8 cellular contexts compared by ENCODE assay signal in genomic region chr3:71583569-71584215, GRCh38. TPM values are rescaled to one million over a fixed set of nuclear protein-coding genes. Genes with fewer than 3 reads are reported as not detected.
A peak's percentile ranks its signal among the peaks of the same experiment; 100 is the strongest.
DNase-seq lines count a peak whose midpoint lies in the region; TF ChIP-seq lines count a peak whose summit lies in the region.

Gene FOXP1 (minus strand): TSS chr3:71583728. CDS start chr3:71198381, 385,347 bp downstream.

- H3K27me3 ChIP-seq in CD8-positive, alpha-beta memory T cell (ENCODE audit: insufficient read depth, low read length, poor library complexity, severe bottlenecking), result no peaks in the 10 kb centered on the region
- no peaks in the 10 kb centered on the region for H3K27me3 ChIP-seq in layer of hippocampus (ENCODE audit: control insufficient read depth, insufficient read depth, low read length)

- H3K27ac ChIP-seq in CD8-positive, alpha-beta memory T cell (ENCODE audit: low read depth, low read length), result peak within 1 kb of the TSS; percentile 78
- H3K27ac ChIP-seq in coronary artery, result peak within 1 kb of the TSS; percentile 99
- peak within 1 kb of the TSS; percentile 97 for H3K27ac ChIP-seq in layer of hippocampus (ENCODE audit: low read depth, low read length)

- H3K4me1 ChIP-seq in CD8-positive, alpha-beta memory T cell (ENCODE audit: insufficient read depth, low read length), result peaks cover 26% of the 10 kb centered on the region

- peak within 1 kb of the TSS; percentile 87 to 98 (median 94) for H3K27ac Mint-ChIP-seq in CD8-positive, alpha-beta memory T cell
- peak within 1 kb of the TSS; percentile 95 for H3K27ac Mint-ChIP-seq in activated CD4-positive, alpha-beta T cell treated with anti-CD3 and anti-CD28 coated beads, Interleukin-2, amount 10 ng/mL, durations not matched to agents 24 days and 14 days

- POLR2A ChIA-PET in CD8-positive, alpha-beta memory T cell (lab: Charles Lee), result interaction anchor here (1.0 kb wide), 1 partner anchor 10 kb away, joined by 3 read pairs; no protein-coding TSS in a partner anchor

- no peaks in the 10 kb centered on the region for H3K36me3 ChIP-seq in CD8-positive, alpha-beta memory T cell (ENCODE audit: insufficient read depth, low read length)

- no peak for TF ChIP-seq CTCF in coronary artery (IDR thresholded peaks at IDR 0.05)

- CTCF ChIA-PET in CD8-positive, alpha-beta memory T cell (lab: Charles Lee), result interaction anchor here (1.3 to 1.8 kb wide), 2 partner anchors 9 to 1034 kb away, joined by 4 to 5 read pairs; no protein-coding TSS in a partner anchor

- H3K36me3 Mint-ChIP-seq in CD8-positive, alpha-beta memory T cell, result peaks cover 0 to 12% (median 0%) of the 10 kb centered on the region in 3 donors
- H3K36me3 Mint-ChIP-seq in activated CD4-positive, alpha-beta T cell treated with anti-CD3 and anti-CD28 coated beads, Interleukin-2, amount 10 ng/mL, durations not matched to agents 24 days and 14 days (ENCODE audit: low read depth), result no peaks in the 10 kb centered on the region

- DNase-seq in CD8-positive, alpha-beta memory T cell, result peak; percentile 44 to 76 (median 62)
- peak; percentile 59 for DNase-seq in HCEC 1CT
- peak; percentile 63 for DNase-seq in NCI-H510A (lab: John Stamatoyannopoulos, UW)
- DNase-seq in activated CD4-positive, alpha-beta T cell treated with anti-CD3 and anti-CD28 coated beads, Interleukin-2, amount 10 ng/mL, durations not matched to agents 24 days and 14 days, result peak; percentile 87
- DNase-seq in coronary artery (ENCODE audit: low spot score), result peak; percentile 86
- peak; percentile 72 for DNase-seq in stimulated activated CD4-positive, alpha-beta T cell treated with anti-CD3 and anti-CD28 coated beads, Interleukin-15, amount 100 ng/mL, for 24 hours
- no peak for DNase-seq in HuH-7.5 (ENCODE audit: low spot score)

- no peaks in the 10 kb centered on the region for H3K9me3 Mint-ChIP-seq in CD8-positive, alpha-beta memory T cell
- H3K9me3 Mint-ChIP-seq in activated CD4-positive, alpha-beta T cell treated with anti-CD3 and anti-CD28 coated beads, Interleukin-2, amount 10 ng/mL, durations not matched to agents 24 days and 14 days, result no peaks in the 10 kb centered on the region

- intact Hi-C loops in activated CD4-positive, alpha-beta T cell treated with anti-CD3 and anti-CD28 coated beads, Interleukin-2, amount 10 ng/mL, durations not matched to agents 24 days and 14 days (cut with micrococcal nuclease), result loop anchor here (1.0 to 5.0 kb wide), 13 partner anchors 41 to 727 kb away; no protein-coding TSS in a partner anchor

- H3K4me3 Mint-ChIP-seq in CD8-positive, alpha-beta memory T cell, result peak within 1 kb of the TSS; percentile 81 to 98 (median 95)
- H3K4me3 Mint-ChIP-seq in activated CD4-positive, alpha-beta T cell treated with anti-CD3 and anti-CD28 coated beads, Interleukin-2, amount 10 ng/mL, durations not matched to agents 24 days and 14 days, result peak within 1 kb of the TSS; percentile 89

- H3K27me3 Mint-ChIP-seq in CD8-positive, alpha-beta memory T cell, result peaks cover 0 to 7% of the 10 kb centered on the region in 2 donors
- H3K27me3 Mint-ChIP-seq in activated CD4-positive, alpha-beta T cell treated with anti-CD3 and anti-CD28 coated beads, Interleukin-2, amount 10 ng/mL, durations not matched to agents 24 days and 14 days, result peaks cover 17% of the 10 kb centered on the region

- peaks cover 22 to 34% (median 33%) of the 10 kb centered on the region in 3 donors for H3K4me1 Mint-ChIP-seq in CD8-positive, alpha-beta memory T cell
- H3K4me1 Mint-ChIP-seq in activated CD4-positive, alpha-beta T cell treated with anti-CD3 and anti-CD28 coated beads, Interleukin-2, amount 10 ng/mL, durations not matched to agents 24 days and 14 days, result peaks cover 38% of the 10 kb centered on the region

- no peaks in the 10 kb centered on the region for H3K9me3 ChIP-seq in CD8-positive, alpha-beta memory T cell (ENCODE audit: low read length)

- peak within 1 kb of the TSS; percentile 91 for H3K4me3 ChIP-seq in CD8-positive, alpha-beta memory T cell (ENCODE audit: low read length)
- H3K4me3 ChIP-seq in coronary artery, result peak within 1 kb of the TSS; percentile 89

RNA-seq across cellular contexts. Expression of gene FOXP1, which starts in this region (rescaled TPM):
- 100 to 1,000 TPM; 142 to 147 TPM for total RNA-seq in CD8-positive, alpha-beta memory T cell
- polyA plus RNA-seq in CD8-positive, alpha-beta memory T cell, result 185 TPM
- 102 and 110 TPM in 2 replicates for total RNA-seq in activated CD4-positive, alpha-beta T cell treated with anti-CD3 and anti-CD28 coated beads, Interleukin-2, amount 10 ng/mL, durations not matched to agents 24 days and 14 days
